18 cellular contexts compared by ENCODE assay signal in genomic region chrX:78725257-78725656, GRCh38. TPM values are rescaled to one million over a fixed set of nuclear protein-coding genes. Genes with fewer than 3 reads are reported as not detected.
DNase-seq lines count a peak whose midpoint lies in the region; ATAC-seq, FAIRE-seq and TF ChIP-seq lines count a peak whose summit lies in the region.
"Had no signal": no experiment of that assay in that cellular context is flagged by ENCODE, and none has a peak within 500 bp of the region (broad histone marks: within the 10 kb centered on the region; RNA-seq: fewer than 3 reads in every experiment).

No MANE protein-coding gene starts in this region.

- H3K36me3 Mint-ChIP-seq in astrocyte (ENCODE audit: low read depth, unreplicated experiment) (no peaks in the 10 kb centered on the region), naive B cell (no peaks in the 10 kb centered on the region)

- no peak overlapping the region for H3K9ac ChIP-seq in astrocyte (ENCODE audit: low read length)

- no peaks in the 10 kb centered on the region for H3K27me3 ChIP-seq in A673 (replicated peaks; ENCODE audit: insufficient read depth, low read depth, low read length, poor library complexity)
- H3K27me3 ChIP-seq in astrocyte (ENCODE audit: insufficient read depth, low read length) = no peaks in the 10 kb centered on the region

- peak; percentile 71 to 75 for ATAC-seq in naive B cell (ENCODE audit: low read depth in 2 of 2)

- H3K79me2 ChIP-seq in astrocyte (ENCODE audit: insufficient read depth, low read length) = no peaks in the 10 kb centered on the region

- POLR2A ChIA-PET in A673 (lab: Charles Lee; ENCODE audit: low non-redundant PET) = no interaction called here

- no peaks in the 10 kb centered on the region for H3K36me3 ChIP-seq in A673 (ENCODE audit: insufficient read depth, low read length, poor library complexity, severe bottlenecking)
- no peaks in the 10 kb centered on the region for H3K36me3 ChIP-seq in astrocyte (ENCODE audit: insufficient read depth, low read length)

- no peak overlapping the region for H3K27ac Mint-ChIP-seq in astrocyte (ENCODE audit: unreplicated experiment)
- peak overlapping the region in 2 of 6 donors; percentile 1 to 40 for H3K27ac Mint-ChIP-seq in naive B cell
- H3K27ac Mint-ChIP-seq: CD4-positive, alpha-beta T cell; H9 had no signal

- H4K20me1 ChIP-seq in astrocyte (ENCODE audit: insufficient read depth, low read length) = no peaks in the 10 kb centered on the region

- DNase-seq in A673 (ENCODE audit: low spot score) = peak; percentile 35
- DNase-seq in M059J (ENCODE audit: low read depth) = peak; percentile 5
- DNase-seq in astrocyte (ENCODE audit: low read depth) = no peak
- DNase-seq in naive B cell = no peak
- no peak for DNase-seq in kidney glomerular epithelial cell (lab: John Stamatoyannopoulos, UW)
- no peak for DNase-seq in pons (ENCODE audit: low spot score)
- DNase-seq in SHP77 (lab: John Stamatoyannopoulos, UW) = no peak
- no peak for DNase-seq in T1000 (lab: John Stamatoyannopoulos, UW)
- DNase-seq: ACHN; Caco-2; CD4-positive, alpha-beta T cell; H9 had no signal

- no peak overlapping the region for H3K4me3 ChIP-seq in A673 (ENCODE audit: low read depth, low read length, poor library complexity, severe bottlenecking)
- no peak overlapping the region for H3K4me3 ChIP-seq in astrocyte (ENCODE audit: insufficient read depth, low read depth, low read length)

- H3K27me3 Mint-ChIP-seq in astrocyte (ENCODE audit: low read depth, unreplicated experiment) (no peaks in the 10 kb centered on the region), naive B cell (no peaks in the 10 kb centered on the region)
- H3K27me3 Mint-ChIP-seq: CD4-positive, alpha-beta T cell had no signal

- no peak overlapping the region for H2AFZ ChIP-seq in astrocyte (ENCODE audit: low read depth, low read length)

- H3K4me1 Mint-ChIP-seq in astrocyte (ENCODE audit: low read depth, unreplicated experiment) = no peaks in the 10 kb centered on the region
- H3K4me1 Mint-ChIP-seq in naive B cell = peaks cover 9 to 14% (median 13%) of the 10 kb centered on the region in 3 donors
- H3K4me1 Mint-ChIP-seq: H9 had no signal

- H3K4me1 ChIP-seq in A673 (ENCODE audit: insufficient read depth, low read length, poor library complexity, severe bottlenecking) (no peaks in the 10 kb centered on the region), astrocyte (ENCODE audit: insufficient read depth, low read length) (no peaks in the 10 kb centered on the region)
- H3K4me1 ChIP-seq: Caco-2 had no signal

- no peaks in the 10 kb centered on the region for H3K9me3 ChIP-seq in A673 (ENCODE audit: low read depth, low read length, poor library complexity, severe bottlenecking)
- H3K9me3 ChIP-seq in astrocyte (ENCODE audit: insufficient read depth, low read depth, low read length) = no peaks in the 10 kb centered on the region
- H3K9me3 ChIP-seq: Caco-2 had no signal

- H3K27ac ChIP-seq in A673 (ENCODE audit: low read depth, low read length, poor library complexity, severe bottlenecking) (no peak overlapping the region), astrocyte (ENCODE audit: low read depth, low read length) (no peak overlapping the region)
- H3K27ac ChIP-seq: C4-2B had no signal

- intact Hi-C loops in A673 (cut with micrococcal nuclease; ENCODE audit: unreplicated experiment) = no loop called here

- no TSS peak for BruUV-seq in A673 (replicated peaks; lab: Mats Ljungman, UMichigan)

- H3K4me2 ChIP-seq in astrocyte (ENCODE audit: low read length) = no peak overlapping the region

- CTCF ChIA-PET in A673 (lab: Charles Lee) = no interaction called here

- no peak overlapping the region for H3K4me3 Mint-ChIP-seq in astrocyte (ENCODE audit: unreplicated experiment)
- peak overlapping the region in 1 of 8 donors; percentile 32 for H3K4me3 Mint-ChIP-seq in naive B cell
- H3K4me3 Mint-ChIP-seq: CD4-positive, alpha-beta T cell; H9 had no signal

- FAIRE-seq in astrocyte (lab: Jason Lieb, UNC) = peak; percentile 89
- FAIRE-seq: D721Med, G401.6, GM12891, H1 had no signal

- H3K9me3 Mint-ChIP-seq in astrocyte (ENCODE audit: unreplicated experiment) = no peaks in the 10 kb centered on the region
- peaks cover 0 to 13% (median 4%) of the 10 kb centered on the region in 7 donors for H3K9me3 Mint-ChIP-seq in naive B cell
- H3K9me3 Mint-ChIP-seq: CD4-positive, alpha-beta T cell had no signal

- no peak for TF ChIP-seq CTCF in A673 (conservative IDR thresholded peaks at IDR 0.05; ENCODE audit: low read depth, low read length)
- TF ChIP-seq CTCF in astrocyte (IDR thresholded peaks at IDR 0.05; ENCODE audit: insufficient read depth, low read depth, low read length) = no peak

RNA-seq across cellular contexts. Expression of gene LPAR4, which starts 22.3 kb away (rescaled TPM):
- total RNA-seq in A673 (2021) = 7.1 and 7.2 TPM in 2 replicates
- 2.0 and 3.3 TPM in 2 replicates for total RNA-seq in M059J (2014; rRNA removed; shearing (Covaris generic))
- total RNA-seq in astrocyte = 4.8 and 7.0 TPM in 2 replicates
- not detected for polyA plus RNA-seq in naive B cell (ENCODE audit: low read depth in 6 of 6)
- total RNA-seq: Caco-2; CD4-positive, alpha-beta T cell; HT-29 had no signal

Comparison
In these comparisons a context has a peak if more than half of its experiments do, and no peak if none do; other contexts are left out.
1. DNase-seq: peak in A673 (single experiment) and M059J (single experiment); none in astrocyte (single experiment), naive B cell (single experiment), kidney glomerular epithelial cell (single experiment), pons (single experiment), SHP77 (0 of 2) and T1000 (single experiment).